13 cellular contexts compared by ENCODE assay signal in genomic region chr2:19120941-19121750, GRCh38.
DNase-seq lines count a peak whose midpoint lies in the region; ATAC-seq and TF ChIP-seq lines count a peak whose summit lies in the region.
"Had no signal": no experiment of that assay in that cellular context is flagged by ENCODE, and none has a peak within 500 bp of the region (broad histone marks: within the 10 kb centered on the region; RNA-seq: fewer than 3 reads in every experiment).

No MANE protein-coding gene starts in this region.

- no peaks in the 10 kb centered on the region for H3F3A ChIP-seq in PC-3 (ENCODE audit: low read length, unreplicated experiment)

- DNase-seq in AG20443 (ENCODE audit: low spot score) (peak; percentile 89), PC-3 (peak; percentile 96), endodermal cell (no peak), lower lobe of right lung (no peak), 8988T (no peak), UCSD-AML1 (lab: John Stamatoyannopoulos, UW; ENCODE audit: unreplicated experiment) (no peak)
- DNase-seq in NK-92 treated with Interleukin-12 subunit alpha and Interleukin-12 subunit beta, amount 100 ng/mL, for 24 hours (lab: John Stamatoyannopoulos, UW): no peak
- DNase-seq: body of pancreas; CD8-positive, alpha-beta memory T cell; mesendoderm; NCI-H2029 treated with DMSO at 0.1 percent for 48 hours; stimulated activated CD4-positive, alpha-beta T cell treated with anti-CD3 and anti-CD28 coated beads, Interleukin-4, amount 100 ng/mL, for 1 hour had no signal

- H3K27ac Mint-ChIP-seq in endodermal cell: no peak overlapping the region
- H3K27ac Mint-ChIP-seq: CD8-positive, alpha-beta memory T cell had no signal

- H3K79me2 ChIP-seq in PC-3 (ENCODE audit: low read length): no peaks in the 10 kb centered on the region

- H3K9ac ChIP-seq in PC-3 (ENCODE audit: low read length): no peak overlapping the region
- no peak overlapping the region for H3K9ac ChIP-seq in endodermal cell (ENCODE audit: extremely low read depth, low read length, poor library complexity, severe bottlenecking)

- H3K36me3 ChIP-seq in PC-3 (ENCODE audit: low read depth, low read length): no peaks in the 10 kb centered on the region
- no peaks in the 10 kb centered on the region for H3K36me3 ChIP-seq in endodermal cell (ENCODE audit: control insufficient read depth, insufficient read depth, low read length)
- H3K36me3 ChIP-seq in lower lobe of right lung: no peaks in the 10 kb centered on the region

- H3K4me3 ChIP-seq in PC-3 (ENCODE audit: low read length): no peak overlapping the region
- no peak overlapping the region for H3K4me3 ChIP-seq in endodermal cell (ENCODE audit: low read length)
- H3K4me3 ChIP-seq in lower lobe of right lung: no peak overlapping the region
- H3K4me3 ChIP-seq: body of pancreas had no signal

- no peaks in the 10 kb centered on the region for H3K27me3 ChIP-seq in PC-3 (ENCODE audit: low read length)
- no peaks in the 10 kb centered on the region for H3K27me3 ChIP-seq in endodermal cell (ENCODE audit: control insufficient read depth, insufficient read depth, low read length, poor library complexity, severe bottlenecking)
- no peaks in the 10 kb centered on the region for H3K27me3 ChIP-seq in lower lobe of right lung (ENCODE audit: low read depth)
- H3K27me3 ChIP-seq: body of pancreas had no signal

- H3K27me3 Mint-ChIP-seq in endodermal cell (ENCODE audit: insufficient read depth): peaks cover 6% of the 10 kb centered on the region
- H3K27me3 Mint-ChIP-seq: CD8-positive, alpha-beta memory T cell had no signal

- peaks cover 9% of the 10 kb centered on the region for H3K4me1 Mint-ChIP-seq in endodermal cell
- H3K4me1 Mint-ChIP-seq: CD8-positive, alpha-beta memory T cell had no signal

- peak overlapping the region; percentile 58 for H3K4me2 ChIP-seq in PC-3 (ENCODE audit: low read length)

- CTCF ChIA-PET in PC-3 (lab: Charles Lee): interaction anchor here (0.6 kb wide), 1 partner anchor 18 kb away, joined by 3 read pairs; no protein-coding TSS in a partner anchor

- H3K4me1 ChIP-seq in PC-3 (ENCODE audit: insufficient read depth, low read length): peaks cover 19% of the 10 kb centered on the region
- no peaks in the 10 kb centered on the region for H3K4me1 ChIP-seq in endodermal cell (ENCODE audit: control insufficient read depth, insufficient read depth, low read length)
- H3K4me1 ChIP-seq in lower lobe of right lung: no peaks in the 10 kb centered on the region
- H3K4me1 ChIP-seq: body of pancreas had no signal

- intact Hi-C loops in PC-3 (cut with micrococcal nuclease): loop anchor here (2.0 kb wide), 2 partner anchors 16 to 20 kb away; no protein-coding TSS in a partner anchor
- intact Hi-C loops in lower lobe of right lung (cut with DNase I): no loop called here

- peak; percentile 96 for ATAC-seq in PC-3
- peak; percentile 47 to 67 for ATAC-seq in lower lobe of right lung
- no peak for ATAC-seq in activated CD4-positive, CD25-positive, alpha-beta regulatory T cell treated with anti-CD3 and anti-CD28 coated beads, Interleukin-2, amount 50 U/mL, for 24 hours
- ATAC-seq: body of pancreas had no signal

- no peaks in the 10 kb centered on the region for H4K20me1 ChIP-seq in PC-3 (ENCODE audit: low read length)

- H3K36me3 Mint-ChIP-seq in endodermal cell (ENCODE audit: low read depth): peaks cover 3% of the 10 kb centered on the region

- H3K4me3 Mint-ChIP-seq in endodermal cell: no peak overlapping the region
- H3K4me3 Mint-ChIP-seq: CD8-positive, alpha-beta memory T cell had no signal

- peaks cover 15% of the 10 kb centered on the region for H3K9me3 Mint-ChIP-seq in endodermal cell

- no peaks in the 10 kb centered on the region for H3K9me2 ChIP-seq in PC-3 (replicated peaks; ENCODE audit: low read length)

- POLR2A ChIA-PET in PC-3 (lab: Charles Lee; ENCODE audit: unreplicated experiment): interaction anchor here (0.5 to 0.6 kb wide), 2 partner anchors 12 to 20 kb away, joined by 4 read pairs; no protein-coding TSS in a partner anchor

- H2AFZ ChIP-seq in PC-3 (ENCODE audit: low read length): no peak overlapping the region

- H3K27ac ChIP-seq in PC-3 (ENCODE audit: low read length) (no peak overlapping the region), endodermal cell (ENCODE audit: low read depth, low read length) (peak overlapping the region; percentile 4), lower lobe of right lung (no peak overlapping the region)
- H3K27ac ChIP-seq: body of pancreas had no signal

- 91 to 92% methylated on average over 10 to 12 of the region's 12 CpGs for WGBS in endodermal cell (ENCODE audit: insufficient coverage in 1 of 2, insufficient read length in 1 of 2), 2 experiments

- TF ChIP-seq CTCF in PC-3 (conservative IDR thresholded peaks at IDR 0.05; ENCODE audit: low read depth, low read length): no peak
- TF ChIP-seq CTCF in endodermal cell (conservative IDR thresholded peaks at IDR 0.05): no peak
- no peak for TF ChIP-seq CTCF in lower lobe of right lung (IDR thresholded peaks at IDR 0.05)

- BruUV-seq in PC-3 (replicated peaks; lab: Mats Ljungman, UMichigan): no TSS peak

- H3K9me3 ChIP-seq in PC-3 (ENCODE audit: low read length) (no peaks in the 10 kb centered on the region), endodermal cell (ENCODE audit: control insufficient read depth, low read length) (no peaks in the 10 kb centered on the region), lower lobe of right lung (no peaks in the 10 kb centered on the region)

Comparison
In these comparisons a context has a peak if more than half of its experiments do, and no peak if none do; other contexts are left out.
1. DNase-seq: peak in AG20443 (single experiment) and PC-3 (single experiment); none in endodermal cell (single experiment), lower lobe of right lung (single experiment), 8988T (single experiment), UCSD-AML1 (single experiment) and NK-92 treated with Interleukin-12 subunit alpha and Interleukin-12 subunit beta, amount 100 ng/mL, for 24 hours (single experiment).
2. ATAC-seq: peak in PC-3 (single experiment) and lower lobe of right lung (2 of 2); none in activated CD4-positive, CD25-positive, alpha-beta regulatory T cell treated with anti-CD3 and anti-CD28 coated beads, Interleukin-2, amount 50 U/mL, for 24 hours (0 of 2).